16 cellular contexts compared by ENCODE assay signal in genomic region chr11:639324-639977, GRCh38. TPM values are rescaled to one million over a fixed set of nuclear protein-coding genes. Genes with fewer than 3 reads are reported as not detected.
DNase-seq lines count a peak whose midpoint lies in the region; ATAC-seq and TF ChIP-seq lines count a peak whose summit lies in the region.
"Had no signal": no experiment of that assay in that cellular context is flagged by ENCODE, and none has a peak within 500 bp of the region (broad histone marks: within the 10 kb centered on the region; RNA-seq: fewer than 3 reads in every experiment).

No MANE protein-coding gene starts in this region.

- no peak for TF ChIP-seq CTCF in A673 (conservative IDR thresholded peaks at IDR 0.05; ENCODE audit: low read depth, low read length)
- no peak for TF ChIP-seq CTCF in GM13977 (IDR thresholded peaks at IDR 0.05; ENCODE audit: extremely low read depth, insufficient read depth, missing control alignments)

- H3K4me1 ChIP-seq in A673 (ENCODE audit: insufficient read depth, low read length, poor library complexity, severe bottlenecking) (peaks cover 49% of the 10 kb centered on the region), ES-I3 (ENCODE audit: insufficient read depth, low read length) (peaks cover 6% of the 10 kb centered on the region; the same call in 1 of the 2 replicates)

- H3K9ac ChIP-seq in ES-I3 (ENCODE audit: low read depth, low read length): peak overlapping the region; percentile 35
- H3K9ac ChIP-seq: KMS-11 had no signal

- in situ Hi-C loops in GM13977 (cut with MboI; ENCODE audit: low pct_unique_long_range_greater_than_20kb, low sequenced_read_pairs, unreplicated experiment): no loop called here

- no peaks in the 10 kb centered on the region for H3K9me3 ChIP-seq in A673 (ENCODE audit: low read depth, low read length, poor library complexity, severe bottlenecking)
- no peaks in the 10 kb centered on the region for H3K9me3 ChIP-seq in ES-I3 (ENCODE audit: control insufficient read depth, insufficient read depth, low read length)
- H3K9me3 ChIP-seq: ascending aorta, sigmoid colon, uterus had no signal

- no TSS peak for BruUV-seq in A673 (replicated peaks; lab: Mats Ljungman, UMichigan)

- ATAC-seq in GM21529 (IDR thresholded peaks at IDR 0.05; ENCODE audit: unreplicated experiment) (no peak), HG03342 (IDR thresholded peaks at IDR 0.05; ENCODE audit: unreplicated experiment) (no peak)
- ATAC-seq: PC-3 had no signal

- H3K27me3 ChIP-seq in A673 (replicated peaks; ENCODE audit: insufficient read depth, low read depth, low read length, poor library complexity): no peaks in the 10 kb centered on the region
- H3K27me3 ChIP-seq: ascending aorta, uterus had no signal

- peak overlapping the region; percentile 82 for H3K27ac ChIP-seq in A673 (ENCODE audit: low read depth, low read length, poor library complexity, severe bottlenecking)
- H3K27ac ChIP-seq: ascending aorta, KMS-11, sigmoid colon, uterus had no signal

- peak overlapping the region; percentile 18 for H3K4me3 ChIP-seq in A673 (ENCODE audit: low read depth, low read length, poor library complexity, severe bottlenecking)
- H3K4me3 ChIP-seq: ascending aorta, sigmoid colon, uterus had no signal

- CTCF ChIA-PET in A673 (lab: Charles Lee): interaction anchor here (0.7 kb wide), 1 partner anchor 429 kb away, joined by 3 read pairs; no protein-coding TSS in a partner anchor

- H3K36me3 ChIP-seq in A673 (ENCODE audit: insufficient read depth, low read length, poor library complexity, severe bottlenecking) (no peaks in the 10 kb centered on the region), ES-I3 (ENCODE audit: insufficient read depth, low read length) (no peaks in the 10 kb centered on the region)
- H3K36me3 ChIP-seq: uterus had no signal

- POLR2A ChIA-PET in A673 (lab: Charles Lee; ENCODE audit: low non-redundant PET): interaction anchor here (0.7 kb wide), 1 partner anchor 136 kb away, joined by 4 read pairs; no protein-coding TSS in a partner anchor

- peak; percentile 41 for DNase-seq in A673 (ENCODE audit: low spot score)
- peak; percentile 38 for DNase-seq in astrocyte of the hippocampus (ENCODE audit: low read depth, low spot score)
- peak; percentile 66 for DNase-seq in left kidney (ENCODE audit: low read depth, low spot score)
- DNase-seq in GM13977 (ENCODE audit: low spot score): no peak
- no peak for DNase-seq in posterior cingulate gyrus
- DNase-seq: NCI-H146; PC-3; sigmoid colon; stimulated activated naive CD4-positive, alpha-beta T cell; uterus had no signal

- intact Hi-C loops in A673 (cut with micrococcal nuclease; ENCODE audit: unreplicated experiment) (no loop called here), posterior cingulate gyrus (cut with DNase I) (no loop called here)

RNA-seq across cellular contexts. Expression of gene DRD4, which starts 2.4 kb away (rescaled TPM):
- total RNA-seq in A673 (2021): 3.0 and 3.7 TPM in 2 replicates
- total RNA-seq: ascending aorta had no signal

RNA-seq across cellular contexts. Expression of gene SCT, which starts 12.5 kb away (rescaled TPM):
- 1.1 TPM in 1 of 2 replicates, not detected in the other for total RNA-seq in A673 (2021)
- total RNA-seq: ascending aorta; PC-3; sigmoid colon; T-helper 1 cell treated with Interleukin-12 subunit alpha and Interleukin-12 subunit beta and Interleukin-4 antibody, amounts not matched to agents 30 ng/mL and 1 ng/mL, for 36 hours; uterus had no signal

RNA-seq across cellular contexts. Expression of gene CDHR5, which starts 14.7 kb away (rescaled TPM):
- total RNA-seq in A673 (2021): not detected in 2 replicates
- total RNA-seq: PC-3; T-helper 1 cell treated with Interleukin-12 subunit alpha and Interleukin-12 subunit beta and Interleukin-4 antibody, amounts not matched to agents 30 ng/mL and 1 ng/mL, for 36 hours had no signal

RNA-seq across cellular contexts. Expression of gene IRF7, which starts 23.7 kb away (rescaled TPM):
- 8.7 and 8.8 TPM in 2 replicates for total RNA-seq in A673 (2021)

RNA-seq across cellular contexts. Expression of gene DEAF1, which starts 55.6 kb away (rescaled TPM):
- total RNA-seq in A673 (2021): 56.3 and 56.7 TPM in 2 replicates

Comparison
In these comparisons a context has a peak if more than half of its experiments do, and no peak if none do; other contexts are left out.
1. DNase-seq: peak in A673 (single experiment), astrocyte of the hippocampus (single experiment) and left kidney (single experiment); none in GM13977 (single experiment) and posterior cingulate gyrus (0 of 10).